ENCODE assay signal across 14 cellular contexts in the genomic region with DNA sequence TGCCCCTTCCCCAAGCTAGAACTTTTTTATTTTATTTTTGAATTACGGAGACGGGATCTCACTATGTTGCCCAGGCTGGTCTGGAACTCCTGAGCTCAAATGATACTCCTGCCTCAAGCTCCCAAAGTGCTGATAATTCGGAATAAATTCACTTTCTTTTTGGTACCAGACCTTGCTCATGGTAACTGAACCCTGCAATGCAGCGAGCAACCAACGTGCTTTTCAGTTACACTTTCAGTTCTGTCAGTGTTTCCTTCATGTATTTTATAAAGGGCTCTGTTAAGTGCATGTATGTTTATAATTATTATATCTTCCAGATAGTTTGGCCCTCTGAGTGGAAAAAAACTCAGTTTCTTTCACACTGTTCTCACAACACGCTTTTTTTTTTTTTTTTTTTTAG. TPM values are rescaled to one million over a fixed set of nuclear protein-coding genes. Genes with fewer than 3 reads are reported as not detected.
"Had no signal": no experiment of that assay in that cellular context is flagged by ENCODE, and none has a peak within 500 bp of the region (broad histone marks: within the 10 kb centered on the region; RNA-seq: fewer than 3 reads in every experiment).

No MANE protein-coding gene starts in this region.

- H3K4me3 ChIP-seq: thyroid gland had no signal

- H3K4me3 Mint-ChIP-seq: activated naive CD4-positive, alpha-beta T cell treated with anti-CD3 and anti-CD28 coated beads for 36 hours; activated naive CD8-positive, alpha-beta T cell treated with anti-CD3 and anti-CD28 coated beads, Interleukin-2, amount 50 U/mL, for 24 hours; natural killer cell treated with Interleukin-12 subunit alpha and Interleukin-12 subunit beta and Interleukin-15 and Interleukin-18, amount 100 ng/mL, for 72 hours; stimulated activated naive B cell treated with anti-CD40 and anti-IgM and Interleukin-4, amounts not matched to agents 10 μg/mL and 1 μg/mL and 100 μg/mL, for 72 hours had no signal

- H3K9me3 Mint-ChIP-seq: activated naive CD4-positive, alpha-beta T cell treated with anti-CD3 and anti-CD28 coated beads for 36 hours; activated naive CD8-positive, alpha-beta T cell treated with anti-CD3 and anti-CD28 coated beads, Interleukin-2, amount 50 U/mL, for 24 hours; activated T-helper 2 cell treated with anti-CD3 and anti-CD28 coated beads, Interferon-gamma antibody, Interleukin-2, Interleukin-4, amounts not matched to agents 10 μg/mL and 5 μg/mL and 100 μg/mL, durations not matched to agents 14 hours and 24 hours and 36 hours; natural killer cell treated with Interleukin-12 subunit alpha and Interleukin-12 subunit beta and Interleukin-15 and Interleukin-18, amount 100 ng/mL, for 72 hours; stimulated activated naive B cell treated with anti-CD40 and anti-IgM and Interleukin-4, amounts not matched to agents 10 μg/mL and 1 μg/mL and 100 μg/mL, for 72 hours had no signal

- H3K27me3 Mint-ChIP-seq: activated naive CD8-positive, alpha-beta T cell treated with anti-CD3 and anti-CD28 coated beads, Interleukin-2, amount 50 U/mL, for 24 hours; natural killer cell treated with Interleukin-12 subunit alpha and Interleukin-12 subunit beta and Interleukin-15 and Interleukin-18, amount 100 ng/mL, for 72 hours; stimulated activated naive B cell treated with anti-CD40 and anti-IgM and Interleukin-4, amounts not matched to agents 10 μg/mL and 1 μg/mL and 100 μg/mL, for 72 hours had no signal

- ATAC-seq: activated naive CD8-positive, alpha-beta T cell treated with anti-CD3 and anti-CD28 coated beads, Interleukin-2, amount 50 U/mL, for 24 hours; natural killer cell treated with Interleukin-12 subunit alpha and Interleukin-12 subunit beta and Interleukin-15 and Interleukin-18, amount 100 ng/mL, for 72 hours; stimulated activated naive B cell treated with anti-CD40 and anti-IgM and Interleukin-4, amounts not matched to agents 10 μg/mL and 1 μg/mL and 100 μg/mL, for 72 hours had no signal

- DNase-seq: activated CD4-positive, CD25-positive, alpha-beta regulatory T cell treated with anti-CD3 and anti-CD28 coated beads, Interleukin-2, amount 50 U/mL, for 72 hours; activated naive CD4-positive, alpha-beta T cell treated with anti-CD3 and anti-CD28 coated beads for 36 hours; activated naive CD8-positive, alpha-beta T cell treated with anti-CD3 and anti-CD28 coated beads, Interleukin-2, amount 50 U/mL, for 24 hours; aorta; effector CD8-positive, alpha-beta T cell; hippocampal formation; nucleus accumbens; stimulated activated CD4-positive, alpha-beta T cell treated with anti-CD3 and anti-CD28 coated beads, Interleukin-15, amount 100 ng/mL, for 24 hours; stimulated activated CD4-positive, alpha-beta T cell treated with anti-CD3 and anti-CD28 coated beads, Interleukin-4, amount 100 ng/mL, for 1 hour; stimulated activated naive B cell treated with anti-CD40 and anti-IgM and Interleukin-4, amounts not matched to agents 10 μg/mL and 1 μg/mL and 100 μg/mL, for 72 hours; T1000; thyroid gland had no signal

- H3K4me1 Mint-ChIP-seq: activated naive CD8-positive, alpha-beta T cell treated with anti-CD3 and anti-CD28 coated beads, Interleukin-2, amount 50 U/mL, for 24 hours had no signal

- H3K9me3 ChIP-seq: thyroid gland had no signal

- H3K36me3 ChIP-seq: thyroid gland had no signal

- H3K27ac ChIP-seq: thyroid gland had no signal

- H3K4me1 ChIP-seq: thyroid gland had no signal

- H3K27ac Mint-ChIP-seq: activated naive CD4-positive, alpha-beta T cell treated with anti-CD3 and anti-CD28 coated beads for 36 hours; activated naive CD8-positive, alpha-beta T cell treated with anti-CD3 and anti-CD28 coated beads, Interleukin-2, amount 50 U/mL, for 24 hours; activated T-helper 2 cell treated with anti-CD3 and anti-CD28 coated beads, Interferon-gamma antibody, Interleukin-2, Interleukin-4, amounts not matched to agents 10 μg/mL and 5 μg/mL and 100 μg/mL, durations not matched to agents 14 hours and 24 hours and 36 hours; stimulated activated naive B cell treated with anti-CD40 and anti-IgM and Interleukin-4, amounts not matched to agents 10 μg/mL and 1 μg/mL and 100 μg/mL, for 72 hours had no signal

- H3K36me3 Mint-ChIP-seq: natural killer cell treated with Interleukin-12 subunit alpha and Interleukin-12 subunit beta and Interleukin-15 and Interleukin-18, amount 100 ng/mL, for 72 hours; stimulated activated naive B cell treated with anti-CD40 and anti-IgM and Interleukin-4, amounts not matched to agents 10 μg/mL and 1 μg/mL and 100 μg/mL, for 72 hours had no signal

- H3K27me3 ChIP-seq: thyroid gland had no signal

RNA-seq across cellular contexts. Expression of a gene that starts 13.9 kb away (rescaled TPM):
- total RNA-seq: activated T-helper 2 cell treated with anti-CD3 and anti-CD28 coated beads, Interferon-gamma antibody, Interleukin-2, Interleukin-4, amounts not matched to agents 10 μg/mL and 5 μg/mL and 100 μg/mL, durations not matched to agents 14 hours and 24 hours and 36 hours; natural killer cell treated with Interleukin-12 subunit alpha and Interleukin-12 subunit beta and Interleukin-15 and Interleukin-18, amount 100 ng/mL, for 72 hours had no signal
- polyA plus RNA-seq: aorta had no signal
